In genomic region chr1:19436716-19437476, GRCh38 we compare ENCODE assay signal across 8 cellular contexts. TPM values are rescaled to one million over a fixed set of nuclear protein-coding genes. Genes with fewer than 3 reads are reported as not detected.
DNase-seq lines count a peak whose midpoint lies in the region; ATAC-seq and TF ChIP-seq lines count a peak whose summit lies in the region.

No MANE protein-coding gene starts in this region.

- intact Hi-C loops in IMR-90 (cut with micrococcal nuclease) (no loop called here), left ventricle myocardium inferior (cut with micrococcal nuclease) (no loop called here), gastrocnemius medialis (cut with DNase I; ENCODE audit: low total_unique reads) (loop anchor here (2.0 to 10.0 kb wide), 3 partner anchors 22 to 232 kb away; partner anchors contain the start of gene CAPZB)
- intact Hi-C loops in activated T-helper 1 cell treated with anti-CD3 and anti-CD28 coated beads, Interleukin-12 subunit alpha, Interleukin-12 subunit beta, Interleukin-2, Interleukin-4 antibody, amounts not matched to agents 30 ng/mL and 10 ng/mL and 1 ng/mL, durations not matched to agents 14 hours and 24 hours and 36 hours (cut with micrococcal nuclease), result loop anchor here (1.0 to 2.0 kb wide), 3 partner anchors 11 to 46 kb away; no protein-coding TSS in a partner anchor

- TF ChIP-seq POLR2A in IMR-90 (IDR thresholded peaks at IDR 0.05; ENCODE audit: low read depth, low read length) (no peak), gastrocnemius medialis (IDR thresholded peaks at IDR 0.05) (peak in 1 of 2 donors; percentile 24)

- no peak overlapping the region for H2AFZ ChIP-seq in IMR-90 (replicated peaks; ENCODE audit: low read length, poor library complexity)

- H3K4me3 ChIP-seq in IMR-90 (ENCODE audit: insufficient read depth, low read depth, low read length), result no peak overlapping the region
- H3K4me3 ChIP-seq in left ventricle myocardium inferior, result peak overlapping the region; percentile 3
- peak overlapping the region in 2 of 4 donors; percentile 15 to 41 for H3K4me3 ChIP-seq in gastrocnemius medialis
- H3K4me3 ChIP-seq in H7 (ENCODE audit: insufficient read depth, low read depth, low read length), result no peak overlapping the region
- no peak overlapping the region for H3K4me3 ChIP-seq in MG63

- no peak overlapping the region for H3K56ac ChIP-seq in IMR-90 (ENCODE audit: extremely low read depth, insufficient read depth, low read length)

- peaks cover 99% of the 10 kb centered on the region for H4K20me1 ChIP-seq in IMR-90 (ENCODE audit: insufficient read depth, low read length)

- peak overlapping the region; percentile 42; the same call in 1 of the 2 replicates for H3K18ac ChIP-seq in IMR-90 (ENCODE audit: low read depth, low read length)

- peak overlapping the region; percentile 7; the same call in 1 of the 2 replicates for H3K14ac ChIP-seq in IMR-90 (replicated peaks; ENCODE audit: low read depth, low read length)

- H3K36me3 ChIP-seq in IMR-90 (ENCODE audit: control insufficient read depth, insufficient read depth, low read length), result peaks cover 17% of the 10 kb centered on the region
- no peaks in the 10 kb centered on the region for H3K36me3 ChIP-seq in left ventricle myocardium inferior
- H3K36me3 ChIP-seq in gastrocnemius medialis, result no peaks in the 10 kb centered on the region
- peaks cover 3% of the 10 kb centered on the region for H3K36me3 ChIP-seq in H7 (replicated peaks; ENCODE audit: control insufficient read depth, insufficient read depth, low read length)
- H3K36me3 ChIP-seq in MG63, result peaks cover 31% of the 10 kb centered on the region

- dilution Hi-C loops in IMR-90 (cut with HindIII; ENCODE audit: low sequenced_read_pairs, unreplicated experiment), result no loop called here

- peak overlapping the region; percentile 78; the same call in 1 of the 2 replicates for H3K27ac ChIP-seq in IMR-90 (ENCODE audit: insufficient read depth, low read length)
- peak overlapping the region; percentile 88 for H3K27ac ChIP-seq in left ventricle myocardium inferior (replicated peaks)
- H3K27ac ChIP-seq in gastrocnemius medialis, result peak overlapping the region; percentile 80 to 89 (median 84)

- no peak overlapping the region for H3K9ac ChIP-seq in IMR-90 (ENCODE audit: low read depth, low read length)

- H3K4me2 ChIP-seq in IMR-90 (ENCODE audit: low read depth, low read length), result peak overlapping the region; percentile 38

- no TSS peak for BruUV-seq in IMR-90 (replicated peaks; lab: Mats Ljungman, UMichigan)

- H4K5ac ChIP-seq in IMR-90 (ENCODE audit: low read depth, low read length), result peak overlapping the region; percentile 45

- H2BK20ac ChIP-seq in IMR-90 (ENCODE audit: low read depth, low read length), result no peak overlapping the region; the same call in 1 of the 2 replicates

- peaks cover 44 to 96% of the 10 kb centered on the region in 2 experiments for H3K79me1 ChIP-seq in IMR-90 (ENCODE audit: low read depth in 1 of 2, low read length in 2 of 2)

- H2BK15ac ChIP-seq in IMR-90 (ENCODE audit: low read depth, low read length), result 0 out of 3 replicates have a peak overlapping the region, but pooled peaks have one; percentile 27

- DNase-seq in IMR-90 (no peak), left ventricle myocardium inferior (peak; percentile 79), gastrocnemius medialis (peak; percentile 74 to 76), NCI-H1436 treated with DMSO at 0.1 percent for 48 hours (lab: John Stamatoyannopoulos, UW) (no peak), H7 (no peak), NCI-H524 treated with DMSO at 0.1 percent for 48 hours (lab: John Stamatoyannopoulos, UW) (no peak), MG63 (no peak)
- no peak for DNase-seq in activated T-helper 1 cell treated with anti-CD3 and anti-CD28 coated beads, Interleukin-12 subunit alpha, Interleukin-12 subunit beta, Interleukin-2, Interleukin-4 antibody, amounts not matched to agents 30 ng/mL and 10 ng/mL and 1 ng/mL, durations not matched to agents 14 hours and 24 hours and 36 hours (ENCODE audit: low spot score)

- H4K91ac ChIP-seq in IMR-90 (ENCODE audit: insufficient read depth, low read depth, low read length), result 0 out of 2 replicates have a peak overlapping the region, but pooled peaks have one; percentile 30

- H3K27ac Mint-ChIP-seq in activated T-helper 1 cell treated with anti-CD3 and anti-CD28 coated beads, Interleukin-12 subunit alpha, Interleukin-12 subunit beta, Interleukin-2, Interleukin-4 antibody, amounts not matched to agents 30 ng/mL and 10 ng/mL and 1 ng/mL, durations not matched to agents 14 hours and 24 hours and 36 hours, result peak overlapping the region; percentile 83

- peak overlapping the region; percentile 20; the same call in 1 of the 2 replicates for H2AK5ac ChIP-seq in IMR-90 (ENCODE audit: low read depth, low read length)

- H3K36me3 Mint-ChIP-seq in activated T-helper 1 cell treated with anti-CD3 and anti-CD28 coated beads, Interleukin-12 subunit alpha, Interleukin-12 subunit beta, Interleukin-2, Interleukin-4 antibody, amounts not matched to agents 30 ng/mL and 10 ng/mL and 1 ng/mL, durations not matched to agents 14 hours and 24 hours and 36 hours (ENCODE audit: low read depth), result peaks cover 24% of the 10 kb centered on the region

- no peaks in the 10 kb centered on the region for H3K27me3 ChIP-seq in IMR-90 (ENCODE audit: control insufficient read depth, insufficient read depth, low read length)
- no peaks in the 10 kb centered on the region for H3K27me3 ChIP-seq in left ventricle myocardium inferior (ENCODE audit: low read depth)
- no peaks in the 10 kb centered on the region for H3K27me3 ChIP-seq in gastrocnemius medialis
- H3K27me3 ChIP-seq in H7 (ENCODE audit: control insufficient read depth, insufficient read depth, low read length), result no peaks in the 10 kb centered on the region
- no peaks in the 10 kb centered on the region for H3K27me3 ChIP-seq in MG63

- peaks cover 75% of the 10 kb centered on the region for H3K9me1 ChIP-seq in IMR-90 (ENCODE audit: insufficient read depth, low read length)

- no peaks in the 10 kb centered on the region for H3K27me3 Mint-ChIP-seq in activated T-helper 1 cell treated with anti-CD3 and anti-CD28 coated beads, Interleukin-12 subunit alpha, Interleukin-12 subunit beta, Interleukin-2, Interleukin-4 antibody, amounts not matched to agents 30 ng/mL and 10 ng/mL and 1 ng/mL, durations not matched to agents 14 hours and 24 hours and 36 hours (ENCODE audit: insufficient read depth)

- H3K4me1 Mint-ChIP-seq in activated T-helper 1 cell treated with anti-CD3 and anti-CD28 coated beads, Interleukin-12 subunit alpha, Interleukin-12 subunit beta, Interleukin-2, Interleukin-4 antibody, amounts not matched to agents 30 ng/mL and 10 ng/mL and 1 ng/mL, durations not matched to agents 14 hours and 24 hours and 36 hours (ENCODE audit: low read depth), result peaks cover 81% of the 10 kb centered on the region

- ATAC-seq in IMR-90 (ENCODE audit: low read depth) (no peak), gastrocnemius medialis (peak; percentile 54 to 64)

- peak overlapping the region; percentile 27 for H2BK5ac ChIP-seq in IMR-90 (ENCODE audit: low read depth, low read length, poor library complexity, severe bottlenecking)

- H3K4me1 ChIP-seq in IMR-90 (ENCODE audit: control insufficient read depth, insufficient read depth, low read length) (peaks cover 54% of the 10 kb centered on the region), left ventricle myocardium inferior (peaks cover 99% of the 10 kb centered on the region), gastrocnemius medialis (peaks cover 90 to 98% of the 10 kb centered on the region in 2 donors)

- H3K9me3 ChIP-seq in IMR-90 (ENCODE audit: control insufficient read depth, insufficient read depth, low read length) (no peaks in the 10 kb centered on the region), left ventricle myocardium inferior (replicated peaks) (no peaks in the 10 kb centered on the region), gastrocnemius medialis (no peaks in the 10 kb centered on the region), MG63 (no peaks in the 10 kb centered on the region)

- peak overlapping the region; percentile 41 for H3K4ac ChIP-seq in IMR-90 (ENCODE audit: low read depth, low read length)

- peak overlapping the region; percentile 14 to 33; a peak in 2 of 4 replicates for H4K8ac ChIP-seq in IMR-90 (ENCODE audit: low read depth in 2 of 2, low read length in 2 of 2)

- H2AK9ac ChIP-seq in IMR-90 (replicated peaks; ENCODE audit: low read depth, low read length, poor library complexity), result no peak overlapping the region

- no peak for TF ChIP-seq RAD21 in IMR-90 (IDR thresholded peaks at IDR 0.05; ENCODE audit: low read length)

- WGBS in IMR-90 (ENCODE audit: extremely low coverage in 2 of 2, insufficient read length in 1 of 2), 2 experiments, result no CpG with 5 or more reads among the region's 8 CpGs

- H3K4me3 Mint-ChIP-seq in activated T-helper 1 cell treated with anti-CD3 and anti-CD28 coated beads, Interleukin-12 subunit alpha, Interleukin-12 subunit beta, Interleukin-2, Interleukin-4 antibody, amounts not matched to agents 30 ng/mL and 10 ng/mL and 1 ng/mL, durations not matched to agents 14 hours and 24 hours and 36 hours, result peak overlapping the region; percentile 30

- no peak for TF ChIP-seq CTCF in IMR-90 (conservative IDR thresholded peaks at IDR 0.05; ENCODE audit: low read depth, low read length)
- no peak for TF ChIP-seq CTCF in left ventricle myocardium inferior (IDR thresholded peaks at IDR 0.05; ENCODE audit: borderline replicate concordance)
- TF ChIP-seq CTCF in gastrocnemius medialis (IDR thresholded peaks at IDR 0.05 in 4 of 5, conservative IDR thresholded peaks at IDR 0.05 in 1 of 5), result no peak

- in situ Hi-C loops in IMR-90 (cut with MboI; ENCODE audit: low sequenced_read_pairs) (no loop called here), gastrocnemius medialis (cut with MboI; ENCODE audit: low sequenced_read_pairs in 4 of 4) (no loop called here)

- peak overlapping the region; percentile 13 for H3K23ac ChIP-seq in IMR-90 (ENCODE audit: low read depth, low read length)

- no peaks in the 10 kb centered on the region for H3K9me3 Mint-ChIP-seq in activated T-helper 1 cell treated with anti-CD3 and anti-CD28 coated beads, Interleukin-12 subunit alpha, Interleukin-12 subunit beta, Interleukin-2, Interleukin-4 antibody, amounts not matched to agents 30 ng/mL and 10 ng/mL and 1 ng/mL, durations not matched to agents 14 hours and 24 hours and 36 hours

- H2BK120ac ChIP-seq in IMR-90 (ENCODE audit: low read depth, low read length), result peak overlapping the region; percentile 20; the same call in 1 of the 2 replicates

- CTCF ChIA-PET in IMR-90 (lab: Yijun Ruan, JAX), result interaction anchor here (0.6 to 1.8 kb wide), 2 partner anchors 10 to 46 kb away, joined by 3 to 5 read pairs; no protein-coding TSS in a partner anchor

- POLR2A ChIA-PET in IMR-90 (lab: Charles Lee; ENCODE audit: unreplicated experiment), result no interaction called here

RNA-seq across cellular contexts. Expression of gene CAPZB, which starts 48.4 kb away (rescaled TPM):
- 180 and 216 TPM in 2 replicates for total RNA-seq in IMR-90 (2012; rRNA removed)
- 271 and 304 TPM in 2 replicates for polyA plus RNA-seq in IMR-90 (2012; rRNA removed)
- 189 and 234 TPM in 2 replicates for polyA plus RNA-seq in IMR-90 (2012; cell fraction: cytosol; rRNA removed)
- polyA plus RNA-seq in IMR-90 (2012; cell fraction: nucleus; rRNA removed; ENCODE audit: low replicate concordance), result 74.4 and 139 TPM in 2 replicates
- 317 and 323 TPM in 2 replicates for total RNA-seq in activated T-helper 1 cell treated with anti-CD3 and anti-CD28 coated beads, Interleukin-12 subunit alpha, Interleukin-12 subunit beta, Interleukin-2, Interleukin-4 antibody, amounts not matched to agents 30 ng/mL and 10 ng/mL and 1 ng/mL, durations not matched to agents 14 hours and 24 hours and 36 hours
- total RNA-seq in left ventricle myocardium inferior, result 217 TPM
- 10 to 100 TPM; 48.6 to 93.8 (median 74.9) TPM for total RNA-seq in gastrocnemius medialis
- 201 and 214 TPM in 2 replicates for total RNA-seq in H7 (2014; rRNA removed; shearing (Covaris generic))
- 316 and 357 TPM in 2 replicates for total RNA-seq in MG63 (2014; rRNA removed; shearing (Covaris generic); ENCODE audit: low replicate concordance)

Comparison
In these comparisons a context has a peak if more than half of its experiments do, and no peak if none do; other contexts are left out.
1. DNase-seq: peak in left ventricle myocardium inferior (single experiment) and gastrocnemius medialis (2 of 2); none in IMR-90 (single experiment), activated T-helper 1 cell treated with anti-CD3 and anti-CD28 coated beads, Interleukin-12 subunit alpha, Interleukin-12 subunit beta, Interleukin-2, Interleukin-4 antibody, amounts not matched to agents 30 ng/mL and 10 ng/mL and 1 ng/mL, durations not matched to agents 14 hours and 24 hours and 36 hours (single experiment), NCI-H1436 treated with DMSO at 0.1 percent for 48 hours (single experiment), H7 (single experiment), NCI-H524 treated with DMSO at 0.1 percent for 48 hours (single experiment) and MG63 (single experiment).
2. intact Hi-C loops: an anchor here in activated T-helper 1 cell treated with anti-CD3 and anti-CD28 coated beads, Interleukin-12 subunit alpha, Interleukin-12 subunit beta, Interleukin-2, Interleukin-4 antibody, amounts not matched to agents 30 ng/mL and 10 ng/mL and 1 ng/mL, durations not matched to agents 14 hours and 24 hours and 36 hours (1.0 to 2.0 kb wide) and gastrocnemius medialis (2.0 to 10.0 kb wide); none called in IMR-90 and left ventricle myocardium inferior.
3. Peak in every context shown above with its lines, with median percentiles within 50 percentile points of each other: H3K27ac ChIP-seq.